In genomic region chr5:172840778-172841154, GRCh38 we compare ENCODE assay signal across 18 cellular contexts. TPM values are rescaled to one million over a fixed set of nuclear protein-coding genes. Genes with fewer than 3 reads are reported as not detected.
DNase-seq lines count a peak whose midpoint lies in the region; ATAC-seq, FAIRE-seq and TF ChIP-seq lines count a peak whose summit lies in the region.
"Had no signal": no experiment of that assay in that cellular context is flagged by ENCODE, and none has a peak within 500 bp of the region (broad histone marks: within the 10 kb centered on the region; RNA-seq: fewer than 3 reads in every experiment).

No MANE protein-coding gene starts in this region.

- peak overlapping the region in 2 of 3 donors; percentile 59 to 82 for H3K27ac Mint-ChIP-seq in IgD-negative memory B cell
- H3K27ac Mint-ChIP-seq in effector memory CD8-positive, alpha-beta T cell: no peak overlapping the region
- H3K27ac Mint-ChIP-seq: activated naive CD4-positive, alpha-beta T cell treated with anti-CD3 and anti-CD28 coated beads, Interleukin-2, amount 50 U/mL, for 72 hours had no signal

- WGBS in gastroesophageal sphincter (ENCODE audit: low coverage in 1 of 2), 2 donors: 80 to 85% methylated on average over 1 to 3 of the region's 3 CpGs
- 95 to 98% methylated on average over 3 of the region's 3 CpGs for WGBS in sigmoid colon, 2 donors

- CTCF ChIA-PET in AG04450 (lab: Charles Lee): interaction anchor here (1.1 kb wide), 1 partner anchor 133 kb away, joined by 3 read pairs; no protein-coding TSS in a partner anchor

- H3K4me3 ChIP-seq in AG04450 (ENCODE audit: low read depth, low read length) (no peak overlapping the region), gastroesophageal sphincter (no peak overlapping the region), sigmoid colon (no peak overlapping the region)
- H3K4me3 ChIP-seq: pancreas had no signal

- H3K27me3 ChIP-seq in AG04450 (ENCODE audit: control insufficient read depth, insufficient read depth, low read length) (no peaks in the 10 kb centered on the region), gastroesophageal sphincter (no peaks in the 10 kb centered on the region), sigmoid colon (no peaks in the 10 kb centered on the region)
- H3K27me3 ChIP-seq: pancreas had no signal

- TF ChIP-seq CTCF in AG04450 (IDR thresholded peaks at IDR 0.05; ENCODE audit: low read depth, low read length) (no peak), gastroesophageal sphincter (IDR thresholded peaks at IDR 0.05) (no peak), sigmoid colon (IDR thresholded peaks at IDR 0.05) (no peak)

- ATAC-seq in gastroesophageal sphincter (no peak), HG03159 (IDR thresholded peaks at IDR 0.05; ENCODE audit: unreplicated experiment) (no peak)
- no peak for ATAC-seq in effector memory CD8-positive, alpha-beta T cell (replicated peaks)
- ATAC-seq: activated naive CD4-positive, alpha-beta T cell treated with anti-CD3 and anti-CD28 coated beads, Interleukin-2, amount 50 U/mL, for 72 hours; stimulated activated naive CD8-positive, alpha-beta T cell treated with anti-CD3 and anti-CD28 coated beads, Interleukin-15, Interleukin-2, amounts not matched to agents 100 U/mL and 50 U/mL, for 24 hours had no signal

- peaks cover 0 to 8% of the 10 kb centered on the region in 2 donors for H3K36me3 ChIP-seq in gastroesophageal sphincter
- H3K36me3 ChIP-seq in sigmoid colon: no peaks in the 10 kb centered on the region
- H3K36me3 ChIP-seq: pancreas had no signal

- DNase-seq in AG04450 (ENCODE audit: low read depth, low spot score): no peak
- DNase-seq in sigmoid colon: no peak
- no peak for DNase-seq in amygdala (lab: John Stamatoyannopoulos, UW)
- no peak for DNase-seq in urothelium cell line (ENCODE audit: low spot score)
- DNase-seq in effector memory CD8-positive, alpha-beta T cell: no peak
- DNase-seq: activated CD4-positive, alpha-beta T cell treated with anti-CD3 and anti-CD28 coated beads, Interleukin-2, amount 50 U/mL, for 1 hour; activated T-cell treated with anti-CD3 and anti-CD28 coated beads, Interleukin-2, amount 50 U/mL, for 1 hour; AML-193; cerebellar nuclear complex; DMS153; pancreas; stimulated activated naive CD8-positive, alpha-beta T cell treated with anti-CD3 and anti-CD28 coated beads, Interleukin-15, Interleukin-2, amounts not matched to agents 100 U/mL and 50 U/mL, for 24 hours had no signal

- no peak for TF ChIP-seq POLR2A in gastroesophageal sphincter (IDR thresholded peaks at IDR 0.05)
- no peak for TF ChIP-seq POLR2A in sigmoid colon (IDR thresholded peaks at IDR 0.05)

- H3K4me1 ChIP-seq in gastroesophageal sphincter: peaks cover 0 to 73% (median 30%) of the 10 kb centered on the region in 3 donors
- peaks cover 0 to 54% (median 46%) of the 10 kb centered on the region in 4 donors for H3K4me1 ChIP-seq in sigmoid colon

- H3K36me3 Mint-ChIP-seq in IgD-negative memory B cell: peaks cover 6% of the 10 kb centered on the region
- H3K36me3 Mint-ChIP-seq in effector memory CD8-positive, alpha-beta T cell (ENCODE audit: insufficient read depth): peaks cover 17% of the 10 kb centered on the region

- no peaks in the 10 kb centered on the region for H3K27me3 Mint-ChIP-seq in IgD-negative memory B cell
- H3K27me3 Mint-ChIP-seq in effector memory CD8-positive, alpha-beta T cell: no peaks in the 10 kb centered on the region

- H3K9me3 ChIP-seq in AG04450 (ENCODE audit: control insufficient read depth, insufficient read depth, low read length) (no peaks in the 10 kb centered on the region), gastroesophageal sphincter (no peaks in the 10 kb centered on the region), sigmoid colon (no peaks in the 10 kb centered on the region)
- H3K9me3 ChIP-seq: pancreas had no signal

- H3K4me3 Mint-ChIP-seq in IgD-negative memory B cell: peak overlapping the region in 1 of 4 donors; percentile 27
- no peak overlapping the region for H3K4me3 Mint-ChIP-seq in effector memory CD8-positive, alpha-beta T cell

- H3K4me1 Mint-ChIP-seq in IgD-negative memory B cell: peaks cover 26 to 54% (median 39%) of the 10 kb centered on the region in 3 donors
- peaks cover 40 to 42% of the 10 kb centered on the region in 2 donors for H3K4me1 Mint-ChIP-seq in effector memory CD8-positive, alpha-beta T cell (ENCODE audit: low read depth in 2 of 2)

- intact Hi-C loops in sigmoid colon (cut with DNase I): loop anchor here (1.0 kb wide), 1 partner anchor 63 kb away; no protein-coding TSS in a partner anchor

- POLR2A ChIA-PET in AG04450 (lab: Yijun Ruan, JAX): interaction anchor here (1.0 kb wide), 1 partner anchor 68 kb away, joined by 3 read pairs; no protein-coding TSS in a partner anchor

- no peak for FAIRE-seq in urothelium cell line (lab: Jason Lieb, UNC)
- FAIRE-seq: frontal cortex, pancreas had no signal

- no peaks in the 10 kb centered on the region for H3K9me3 Mint-ChIP-seq in IgD-negative memory B cell
- no peaks in the 10 kb centered on the region for H3K9me3 Mint-ChIP-seq in effector memory CD8-positive, alpha-beta T cell
- H3K9me3 Mint-ChIP-seq: activated naive CD4-positive, alpha-beta T cell treated with anti-CD3 and anti-CD28 coated beads, Interleukin-2, amount 50 U/mL, for 72 hours had no signal

- TF ChIP-seq EP300 in gastroesophageal sphincter (IDR thresholded peaks at IDR 0.05): no peak
- no peak for TF ChIP-seq EP300 in sigmoid colon (IDR thresholded peaks at IDR 0.05)

- H3K27ac ChIP-seq in AG04450 (ENCODE audit: low read depth, low read length) (peak overlapping the region; percentile 31), gastroesophageal sphincter (peak overlapping the region; percentile 81 to 90 (median 86)), sigmoid colon (peak overlapping the region; percentile 76 to 96 (median 92))
- H3K27ac ChIP-seq: KMS-11 had no signal

RNA-seq across cellular contexts. Expression of gene ERGIC1, which starts 6.7 kb away (rescaled TPM):
- polyA plus RNA-seq in AG04450 (2011; rRNA removed): 137 and 177 TPM in 2 replicates
- polyA minus RNA-seq in AG04450 (2011; rRNA and poly(A)+ RNA removed): 230 and 322 TPM in 2 replicates
- polyA plus RNA-seq in IgD-negative memory B cell: 55.8 TPM
- 100 to 1,000 TPM; 116 to 172 (median 144) TPM for total RNA-seq in gastroesophageal sphincter
- total RNA-seq in sigmoid colon: 100 to 1,000 TPM in 1 of 4 donors, 10 to 100 TPM in 3; 80.6 to 117 (median 95.7) TPM
- 100 to 1,000 TPM; 125 to 160 (median 132) TPM for polyA plus RNA-seq in sigmoid colon

Comparison
In these comparisons a context has a peak if more than half of its experiments do, and no peak if none do; other contexts are left out.
1. H3K27ac ChIP-seq: peak in every context shown above with its lines; median percentile 92 in sigmoid colon; 86 in gastroesophageal sphincter; 31 in AG04450.
2. H3K27ac Mint-ChIP-seq: peak in IgD-negative memory B cell (2 of 3); none in effector memory CD8-positive, alpha-beta T cell (0 of 2).